1 cellular context compared by ENCODE assay signal in the genomic region with DNA sequence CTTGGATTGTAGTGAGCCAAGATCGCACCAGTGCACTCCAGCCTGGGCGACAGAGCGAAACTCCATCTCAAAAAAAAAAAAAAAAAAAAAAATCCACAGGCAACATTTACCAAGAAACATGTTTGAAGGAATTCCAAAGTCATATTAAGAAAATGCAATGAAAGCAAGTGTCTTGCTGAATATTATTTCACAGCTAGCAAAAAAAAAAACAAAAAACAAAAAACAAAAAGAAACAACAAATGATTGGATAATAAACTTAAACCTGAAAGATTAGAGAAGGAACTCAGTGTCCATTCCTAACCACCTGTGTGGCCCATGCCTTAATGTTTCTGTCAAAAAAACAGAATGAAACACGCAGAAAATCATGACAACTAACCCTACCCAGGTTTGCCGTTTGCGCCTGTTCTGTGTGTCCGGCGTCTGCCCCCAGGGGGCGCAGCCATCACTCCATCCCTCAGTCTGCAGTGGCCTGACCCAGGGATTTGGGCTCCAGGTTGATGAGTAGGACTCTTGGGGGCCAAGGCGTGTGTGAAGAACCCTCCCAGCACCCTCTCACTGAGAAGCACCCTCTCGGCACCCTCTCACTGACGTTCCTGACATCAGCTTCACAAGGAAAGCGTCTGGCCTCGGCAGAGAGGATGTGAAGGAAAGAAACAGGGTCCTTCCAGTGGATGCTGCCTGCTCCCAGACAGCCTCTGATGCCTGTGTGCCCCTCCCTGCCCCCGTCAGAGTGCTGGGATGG.
TF ChIP-seq lines count a peak whose summit lies in the region.

No MANE protein-coding gene starts in this region.

TF ChIP-seq in K562, 482 proteins besides CTCF, POLR2A, EP300 and RAD21 (continued from another document):
- TF ChIP-seq, protein P1, sequence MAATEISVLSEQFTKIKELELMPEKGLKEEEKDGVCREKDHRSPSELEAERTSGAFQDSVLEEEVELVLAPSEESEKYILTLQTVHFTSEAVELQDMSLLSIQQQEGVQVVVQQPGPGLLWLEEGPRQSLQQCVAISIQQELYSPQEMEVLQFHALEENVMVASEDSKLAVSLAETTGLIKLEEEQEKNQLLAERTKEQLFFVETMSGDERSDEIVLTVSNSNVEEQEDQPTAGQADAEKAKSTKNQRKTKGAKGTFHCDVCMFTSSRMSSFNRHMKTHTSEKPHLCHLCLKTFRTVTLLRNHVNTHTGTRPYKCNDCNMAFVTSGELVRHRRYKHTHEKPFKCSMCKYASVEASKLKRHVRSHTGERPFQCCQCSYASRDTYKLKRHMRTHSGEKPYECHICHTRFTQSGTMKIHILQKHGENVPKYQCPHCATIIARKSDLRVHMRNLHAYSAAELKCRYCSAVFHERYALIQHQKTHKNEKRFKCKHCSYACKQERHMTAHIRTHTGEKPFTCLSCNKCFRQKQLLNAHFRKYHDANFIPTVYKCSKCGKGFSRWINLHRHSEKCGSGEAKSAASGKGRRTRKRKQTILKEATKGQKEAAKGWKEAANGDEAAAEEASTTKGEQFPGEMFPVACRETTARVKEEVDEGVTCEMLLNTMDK (IDR thresholded peaks at IDR 0.05; ENCODE audit: borderline replicate concordance, insufficient read depth, low read depth, low read length, poor library complexity, severe bottlenecking), result peak; percentile 84
- TF ChIP-seq, protein P2, sequence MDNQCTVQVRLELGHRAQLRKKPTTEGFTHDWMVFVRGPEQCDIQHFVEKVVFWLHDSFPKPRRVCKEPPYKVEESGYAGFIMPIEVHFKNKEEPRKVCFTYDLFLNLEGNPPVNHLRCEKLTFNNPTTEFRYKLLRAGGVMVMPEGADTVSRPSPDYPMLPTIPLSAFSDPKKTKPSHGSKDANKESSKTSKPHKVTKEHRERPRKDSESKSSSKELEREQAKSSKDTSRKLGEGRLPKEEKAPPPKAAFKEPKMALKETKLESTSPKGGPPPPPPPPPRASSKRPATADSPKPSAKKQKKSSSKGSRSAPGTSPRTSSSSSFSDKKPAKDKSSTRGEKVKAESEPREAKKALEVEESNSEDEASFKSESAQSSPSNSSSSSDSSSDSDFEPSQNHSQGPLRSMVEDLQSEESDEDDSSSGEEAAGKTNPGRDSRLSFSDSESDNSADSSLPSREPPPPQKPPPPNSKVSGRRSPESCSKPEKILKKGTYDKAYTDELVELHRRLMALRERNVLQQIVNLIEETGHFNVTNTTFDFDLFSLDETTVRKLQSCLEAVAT (IDR thresholded peaks at IDR 0.05), result 0 out of 4 replicates have a peak, but pooled peaks of 1 of the 2 experiments have one; percentile 42
- peak in 1 of 2 experiments; percentile 46; a peak in 1 of 4 replicates for TF ChIP-seq FOXK2 (conservative IDR thresholded peaks at IDR 0.05 in 1 of 2, IDR thresholded peaks at IDR 0.05 in 1 of 2; ENCODE audit: low read depth in 2 of 2)
- peak; percentile 42; the same call in 1 of the 2 replicates for TF ChIP-seq ZNF316 (IDR thresholded peaks at IDR 0.05)
- TF ChIP-seq NBN (IDR thresholded peaks at IDR 0.05; ENCODE audit: low read depth), result peak; percentile 46; the same call in 1 of the 2 replicates
- peak; percentile 68 for TF ChIP-seq SMC3 (conservative IDR thresholded peaks at IDR 0.05; ENCODE audit: insufficient read depth, low read depth, low read length)
- no peak for TF ChIP-seq RFX5 (IDR thresholded peaks at IDR 0.05; ENCODE audit: low read depth, low read length)
- 0 out of 2 replicates have a peak, but pooled peaks have one; percentile 38 for TF ChIP-seq SOX6 (IDR thresholded peaks at IDR 0.05)
- peak; percentile 11; the same call in 1 of the 2 replicates for TF ChIP-seq TCF3 (CRISPR knock-in tag; IDR thresholded peaks at IDR 0.05)
- TF ChIP-seq, protein P3, sequence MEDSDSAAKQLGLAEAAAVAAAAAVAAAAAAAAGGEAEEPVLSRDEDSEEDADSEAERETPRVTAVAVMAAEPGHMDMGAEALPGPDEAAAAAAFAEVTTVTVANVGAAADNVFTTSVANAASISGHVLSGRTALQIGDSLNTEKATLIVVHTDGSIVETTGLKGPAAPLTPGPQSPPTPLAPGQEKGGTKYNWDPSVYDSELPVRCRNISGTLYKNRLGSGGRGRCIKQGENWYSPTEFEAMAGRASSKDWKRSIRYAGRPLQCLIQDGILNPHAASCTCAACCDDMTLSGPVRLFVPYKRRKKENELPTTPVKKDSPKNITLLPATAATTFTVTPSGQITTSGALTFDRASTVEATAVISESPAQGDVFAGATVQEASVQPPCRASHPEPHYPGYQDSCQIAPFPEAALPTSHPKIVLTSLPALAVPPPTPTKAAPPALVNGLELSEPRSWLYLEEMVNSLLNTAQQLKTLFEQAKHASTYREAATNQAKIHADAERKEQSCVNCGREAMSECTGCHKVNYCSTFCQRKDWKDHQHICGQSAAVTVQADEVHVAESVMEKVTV (CRISPR knock-in tag; IDR thresholded peaks at IDR 0.05), result 0 out of 2 replicates have a peak, but pooled peaks have one; percentile 11
- no peak for TF ChIP-seq ZNF561 (CRISPR knock-in tag; conservative IDR thresholded peaks at IDR 0.05)
- TF ChIP-seq, protein P4, sequence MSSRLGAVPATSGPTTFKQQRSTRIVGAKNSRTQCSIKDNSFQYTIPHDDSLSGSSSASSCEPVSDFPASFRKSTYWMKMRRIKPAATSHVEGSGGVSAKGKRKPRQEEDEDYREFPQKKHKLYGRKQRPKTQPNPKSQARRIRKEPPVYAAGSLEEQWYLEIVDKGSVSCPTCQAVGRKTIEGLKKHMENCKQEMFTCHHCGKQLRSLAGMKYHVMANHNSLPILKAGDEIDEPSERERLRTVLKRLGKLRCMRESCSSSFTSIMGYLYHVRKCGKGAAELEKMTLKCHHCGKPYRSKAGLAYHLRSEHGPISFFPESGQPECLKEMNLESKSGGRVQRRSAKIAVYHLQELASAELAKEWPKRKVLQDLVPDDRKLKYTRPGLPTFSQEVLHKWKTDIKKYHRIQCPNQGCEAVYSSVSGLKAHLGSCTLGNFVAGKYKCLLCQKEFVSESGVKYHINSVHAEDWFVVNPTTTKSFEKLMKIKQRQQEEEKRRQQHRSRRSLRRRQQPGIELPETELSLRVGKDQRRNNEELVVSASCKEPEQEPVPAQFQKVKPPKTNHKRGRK (tag; IDR thresholded peaks at IDR 0.05), result peak; percentile 72; the same call in 1 of the 2 replicates
- peak; percentile 81 for TF ChIP-seq CTBP1 (IDR thresholded peaks at IDR 0.05; ENCODE audit: borderline replicate concordance)
- peak; percentile 64 for TF ChIP-seq SMAD4 (CRISPR knock-in tag; conservative IDR thresholded peaks at IDR 0.05)
- TF ChIP-seq MTA3 (IDR thresholded peaks at IDR 0.05; ENCODE audit: borderline replicate concordance), result peak; percentile 37; the same call in 1 of the 2 replicates
- TF ChIP-seq ZNF644 (tag; IDR thresholded peaks at IDR 0.05; ENCODE audit: low read depth), result no peak
- TF ChIP-seq SP1 (CRISPR knock-in tag; IDR thresholded peaks at IDR 0.05), result peak; percentile 30; the same call in 1 of the 2 replicates
- peak; percentile 25; the same call in 1 of the 2 replicates for TF ChIP-seq STAG1 (CRISPR knock-in tag; IDR thresholded peaks at IDR 0.05; ENCODE audit: borderline replicate concordance)
TF ChIP-seq in K562: peak in this region for 31.
